15 cellular contexts compared by ENCODE assay signal in the genomic region with DNA sequence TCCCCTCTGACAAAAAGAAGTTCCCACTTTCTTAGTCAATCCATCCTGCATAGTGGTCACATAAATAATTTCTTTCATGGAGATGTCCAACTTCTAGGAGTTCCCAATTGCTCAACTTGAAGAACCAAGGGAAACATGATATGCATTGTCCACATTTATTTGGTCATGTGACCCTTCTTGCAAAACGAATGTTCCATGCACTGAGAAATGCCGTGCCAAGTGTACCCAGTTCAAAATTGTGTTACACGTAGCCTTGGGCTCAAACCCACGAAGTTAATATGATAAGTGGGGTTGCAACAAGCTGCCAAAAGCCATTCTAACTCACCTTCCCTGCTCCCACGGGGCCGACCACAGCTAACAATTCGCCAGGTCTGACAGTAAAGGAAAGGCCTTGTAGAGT.
DNase-seq lines count a peak whose midpoint lies in the region; ATAC-seq and TF ChIP-seq lines count a peak whose summit lies in the region.
"Had no signal": no experiment of that assay in that cellular context is flagged by ENCODE, and none has a peak within 500 bp of the region (broad histone marks: within the 10 kb centered on the region; RNA-seq: fewer than 3 reads in every experiment).

No MANE protein-coding gene starts in this region.

- no peak for TF ChIP-seq POLR2A in gastrocnemius medialis (IDR thresholded peaks at IDR 0.05)

- no peak overlapping the region for H3K4me3 ChIP-seq in adipocyte (ENCODE audit: low read length)
- H3K4me3 ChIP-seq in foreskin fibroblast (ENCODE audit: low read depth in 1 of 2, low read length in 2 of 2): no peak overlapping the region
- H3K4me3 ChIP-seq in gastrocnemius medialis: no peak overlapping the region
- H3K4me3 ChIP-seq in coronary artery: no peak overlapping the region
- H3K4me3 ChIP-seq: SK-N-MC had no signal

- peak; percentile 29 for DNase-seq in LHCN-M2 (ENCODE audit: low read depth)
- DNase-seq in adipocyte (ENCODE audit: low read depth): peak; percentile 63
- peak; percentile 5 to 24 for DNase-seq in foreskin fibroblast
- DNase-seq in gastrocnemius medialis: peak; percentile 41 to 67
- no peak for DNase-seq in coronary artery (ENCODE audit: low spot score)
- DNase-seq in activated gamma-delta T cell (lab: John Stamatoyannopoulos, UW): no peak
- no peak for DNase-seq in Ammon's horn (ENCODE audit: low spot score)
- DNase-seq: ACHN, DMS79, H9, NCI-H1105 treated with DMSO at 0.1 percent for 48 hours, NCI-H1694 treated with DMSO at 0.1 percent for 48 hours, SHP77 had no signal

- TF ChIP-seq CTCF in foreskin fibroblast (IDR thresholded peaks at IDR 0.05; ENCODE audit: low read depth, low read length) (no peak), gastrocnemius medialis (IDR thresholded peaks at IDR 0.05 in 4 of 5, conservative IDR thresholded peaks at IDR 0.05 in 1 of 5) (no peak), coronary artery (IDR thresholded peaks at IDR 0.05) (no peak)

- peaks cover 16% of the 10 kb centered on the region for H3K4me1 ChIP-seq in adipocyte (ENCODE audit: control insufficient read depth, insufficient read depth, low read length)
- peaks cover 10 to 12% of the 10 kb centered on the region in 2 donors for H3K4me1 ChIP-seq in gastrocnemius medialis

- H3K9me3 ChIP-seq in adipocyte (ENCODE audit: control insufficient read depth, low read length) (no peaks in the 10 kb centered on the region), gastrocnemius medialis (no peaks in the 10 kb centered on the region)

- intact Hi-C loops in gastrocnemius medialis (cut with DNase I; ENCODE audit: low total_unique reads): loop anchor here (5.0 kb wide), 1 partner anchor 289 kb away; no protein-coding TSS in a partner anchor

- H3K27ac ChIP-seq in gastrocnemius medialis: peak overlapping the region in 3 of 4 donors; percentile 21 to 48 (median 34)
- H3K27ac ChIP-seq in coronary artery: no peak overlapping the region
- H3K27ac ChIP-seq: C4-2B, SK-N-MC had no signal

- peak; percentile 76 to 82 for ATAC-seq in gastrocnemius medialis

- H3K9ac ChIP-seq in adipocyte (ENCODE audit: low read length): no peak overlapping the region

- H3K36me3 ChIP-seq in adipocyte (ENCODE audit: control insufficient read depth, insufficient read depth, low read length, severe bottlenecking): no peaks in the 10 kb centered on the region
- no peaks in the 10 kb centered on the region for H3K36me3 ChIP-seq in gastrocnemius medialis

- no peaks in the 10 kb centered on the region for H3K27me3 ChIP-seq in adipocyte (replicated peaks; ENCODE audit: control insufficient read depth, insufficient read depth, low read length)
- no peaks in the 10 kb centered on the region for H3K27me3 ChIP-seq in gastrocnemius medialis

- in situ Hi-C loops in gastrocnemius medialis (cut with MboI; ENCODE audit: low sequenced_read_pairs in 4 of 4): no loop called here

Comparison
In these comparisons a context has a peak if more than half of its experiments do, and no peak if none do; other contexts are left out.
1. DNase-seq: peak in LHCN-M2 (single experiment), adipocyte (single experiment), foreskin fibroblast (2 of 2) and gastrocnemius medialis (2 of 2); none in coronary artery (single experiment), activated gamma-delta T cell (single experiment) and Ammon's horn (single experiment).
2. H3K27ac ChIP-seq: peak in gastrocnemius medialis (3 of 4); none in coronary artery (0 of 2).